In the genomic region with DNA sequence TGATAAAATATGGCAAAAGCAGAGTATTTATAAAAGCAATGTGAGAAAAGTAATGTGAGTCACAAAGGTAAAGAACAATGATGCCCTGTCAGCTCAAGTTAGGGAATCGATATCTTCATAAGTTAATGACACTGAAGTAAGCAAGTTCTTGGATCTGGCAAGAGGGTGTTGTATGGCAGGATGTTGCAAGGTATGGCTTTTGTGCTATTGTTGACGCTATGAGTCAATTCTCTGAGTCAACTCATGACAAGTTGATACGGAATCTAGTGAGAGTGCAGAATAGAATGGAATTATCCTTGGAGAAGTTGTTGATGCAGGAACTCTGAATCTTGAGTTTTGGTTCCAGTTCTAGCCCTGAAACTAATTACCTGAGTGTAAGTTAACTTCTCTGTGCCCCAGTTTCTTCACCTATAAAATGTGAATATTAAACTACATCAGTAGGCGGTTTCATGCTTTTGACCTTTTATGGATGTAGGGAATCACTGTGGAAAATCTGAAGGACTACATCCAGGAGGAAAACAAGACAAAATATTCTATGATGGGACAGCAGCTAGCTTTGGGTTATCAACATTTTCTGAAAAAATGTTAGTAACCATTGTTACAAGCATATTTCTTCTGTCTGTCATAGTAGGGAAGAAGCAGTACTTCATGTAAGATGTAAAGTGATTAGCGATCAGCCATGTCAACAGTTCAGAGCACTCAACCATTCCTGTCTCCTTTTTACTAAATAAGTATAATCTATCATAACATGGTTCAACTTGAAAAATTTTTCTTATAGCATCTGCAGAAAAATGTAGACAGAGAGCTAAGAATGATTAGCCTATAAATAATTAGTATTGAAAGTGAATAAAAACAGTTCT, we compare ENCODE assay signal across 10 cellular contexts.
DNase-seq lines count a peak whose midpoint lies in the region; TF ChIP-seq lines count a peak whose summit lies in the region.
"Had no signal": no experiment of that assay in that cellular context is flagged by ENCODE, and none has a peak within 500 bp of the region (broad histone marks: within the 10 kb centered on the region; RNA-seq: fewer than 3 reads in every experiment).

No MANE protein-coding gene starts in this region.

- no peak overlapping the region for H3K9ac ChIP-seq in HUES48 (ENCODE audit: low read depth, low read length)

- no peak overlapping the region for H3K4me3 Mint-ChIP-seq in glutamatergic neuron (ENCODE audit: unreplicated experiment)

- no peaks in the 10 kb centered on the region for H3K36me3 ChIP-seq in HUES48 (ENCODE audit: control insufficient read depth, insufficient read depth, low read length)
- H3K36me3 ChIP-seq in sigmoid colon = no peaks in the 10 kb centered on the region

- no peak overlapping the region for H3K27ac Mint-ChIP-seq in glutamatergic neuron (ENCODE audit: unreplicated experiment)
- H3K27ac Mint-ChIP-seq: activated T-helper 2 cell treated with anti-CD3 and anti-CD28 coated beads, Interferon-gamma antibody, Interleukin-2, Interleukin-4, amounts not matched to agents 10 μg/mL and 5 μg/mL and 100 μg/mL, durations not matched to agents 14 hours and 24 hours and 36 hours had no signal

- H3K4me3 ChIP-seq in AG10803 (ENCODE audit: low read length) (no peak overlapping the region), HUES48 (ENCODE audit: low read depth, low read length) (no peak overlapping the region), astrocyte of the spinal cord (ENCODE audit: low read depth, low read length) (no peak overlapping the region), sigmoid colon (no peak overlapping the region)

- TF ChIP-seq EP300 in sigmoid colon (IDR thresholded peaks at IDR 0.05) = no peak

- DNase-seq in AG10803 (ENCODE audit: low read depth) (peak; percentile 94), astrocyte of the spinal cord (ENCODE audit: low read depth, low spot score) (peak; percentile 94), kidney glomerular epithelial cell (lab: John Stamatoyannopoulos, UW) (peak; percentile 85), NCI-H2171 (lab: John Stamatoyannopoulos, UW) (no peak), sigmoid colon (no peak), glutamatergic neuron (no peak), KG1 (lab: John Stamatoyannopoulos, UW) (no peak)
- DNase-seq: NK-92 treated with Interleukin-12 subunit alpha and Interleukin-12 subunit beta, amount 100 ng/mL, for 24 hours had no signal

- H3K9me3 ChIP-seq in HUES48 (ENCODE audit: control insufficient read depth, insufficient read depth, low read length) (no peaks in the 10 kb centered on the region), sigmoid colon (no peaks in the 10 kb centered on the region)

- no peak for TF ChIP-seq POLR2A in sigmoid colon (IDR thresholded peaks at IDR 0.05)

- no peaks in the 10 kb centered on the region for H3K4me1 ChIP-seq in HUES48 (ENCODE audit: control insufficient read depth, insufficient read depth, low read length)
- H3K4me1 ChIP-seq in sigmoid colon = no peaks in the 10 kb centered on the region

- in situ Hi-C loops in astrocyte of the spinal cord (cut with HindIII; ENCODE audit: low sequenced_read_pairs) = no loop called here

- 78 to 89% methylated on average over 5 of the region's 5 CpGs for WGBS in sigmoid colon, 2 donors

- H3K4me1 Mint-ChIP-seq in glutamatergic neuron (ENCODE audit: low read depth, unreplicated experiment) = no peaks in the 10 kb centered on the region

- no peaks in the 10 kb centered on the region for H3K27me3 Mint-ChIP-seq in glutamatergic neuron (ENCODE audit: unreplicated experiment)

- intact Hi-C loops in sigmoid colon (cut with DNase I) = no loop called here

- H3K9me3 Mint-ChIP-seq in glutamatergic neuron (ENCODE audit: unreplicated experiment) = no peaks in the 10 kb centered on the region
- H3K9me3 Mint-ChIP-seq: activated T-helper 2 cell treated with anti-CD3 and anti-CD28 coated beads, Interferon-gamma antibody, Interleukin-2, Interleukin-4, amounts not matched to agents 10 μg/mL and 5 μg/mL and 100 μg/mL, durations not matched to agents 14 hours and 24 hours and 36 hours had no signal

- H3K27ac ChIP-seq in HUES48 (ENCODE audit: low read depth, low read length) = peak overlapping the region; percentile 44
- H3K27ac ChIP-seq in sigmoid colon = no peak overlapping the region

- no peak for TF ChIP-seq CTCF in AG10803 (conservative IDR thresholded peaks at IDR 0.05; ENCODE audit: low read length)
- no peak for TF ChIP-seq CTCF in astrocyte of the spinal cord (IDR thresholded peaks at IDR 0.05; ENCODE audit: low read depth, low read length)
- no peak for TF ChIP-seq CTCF in sigmoid colon (IDR thresholded peaks at IDR 0.05)
- no peak for TF ChIP-seq CTCF in glutamatergic neuron (IDR thresholded peaks at IDR 0.05; ENCODE audit: partially characterized antibody, unreplicated experiment)

- H3K36me3 Mint-ChIP-seq in glutamatergic neuron (ENCODE audit: unreplicated experiment) = no peaks in the 10 kb centered on the region

- H3K27me3 ChIP-seq in HUES48 (ENCODE audit: control insufficient read depth, insufficient read depth, low read length) (no peaks in the 10 kb centered on the region), sigmoid colon (no peaks in the 10 kb centered on the region)

Comparison
In these comparisons a context has a peak if more than half of its experiments do, and no peak if none do; other contexts are left out.
1. DNase-seq: peak in AG10803 (single experiment), astrocyte of the spinal cord (single experiment) and kidney glomerular epithelial cell (single experiment); none in NCI-H2171 (single experiment), sigmoid colon (single experiment), glutamatergic neuron (single experiment) and KG1 (single experiment).